In the genomic region with DNA sequence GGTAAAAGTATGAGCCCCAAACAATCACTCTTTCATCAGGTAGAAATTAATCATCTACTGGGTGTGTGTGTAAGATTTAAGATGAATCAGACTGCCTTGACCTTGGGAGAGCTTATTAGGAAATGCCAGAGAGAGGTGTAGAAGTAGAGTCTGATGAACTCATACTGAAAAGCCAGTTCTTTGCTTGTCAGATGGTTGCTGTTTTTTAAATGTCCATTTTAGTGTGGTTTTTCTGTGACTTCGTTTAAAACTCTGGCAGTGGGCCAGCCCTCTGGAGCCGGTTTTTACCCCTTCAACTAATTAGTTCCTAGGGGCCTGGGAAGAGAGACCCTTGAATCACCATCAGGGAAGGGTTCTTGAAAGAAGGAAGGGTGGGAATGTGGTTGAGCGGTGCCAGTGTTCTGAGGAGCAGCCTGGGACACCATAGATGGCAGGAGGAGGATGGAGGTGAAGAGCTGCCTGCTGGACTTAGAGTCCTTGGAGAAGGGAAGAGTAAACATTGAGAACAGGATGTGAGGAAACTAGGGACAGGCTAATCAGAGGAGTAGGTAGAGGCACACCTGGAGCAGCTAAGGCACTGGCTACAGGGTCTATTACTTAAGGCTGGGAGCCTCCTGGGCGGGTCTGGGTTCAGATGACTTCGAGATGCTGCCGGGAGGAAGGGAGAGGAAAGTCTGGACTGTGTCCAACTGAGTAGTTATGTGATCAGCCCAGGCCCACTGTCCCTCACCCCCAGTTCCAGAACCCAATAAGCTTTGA, we compare ENCODE assay signal across 8 cellular contexts.
A peak's percentile ranks its signal among the peaks of the same experiment; 100 is the strongest.
DNase-seq lines count a peak whose midpoint lies in the region; ATAC-seq and TF ChIP-seq lines count a peak whose summit lies in the region.

No MANE protein-coding gene starts in this region.

- peaks cover 0 to 3% (median 0%) of the 10 kb centered on the region in 7 donors for H3K9me3 Mint-ChIP-seq in CD4-positive, CD25-positive, alpha-beta regulatory T cell

- peak in 1 of 3 donors; percentile 50 for DNase-seq in CD4-positive, CD25-positive, alpha-beta regulatory T cell
- DNase-seq in fibroblast of villous mesenchyme (ENCODE audit: low read depth) (peak; percentile 64), gastrocnemius medialis (no peak), NCI-H2081 treated with DMSO at 0.1 percent for 48 hours (lab: John Stamatoyannopoulos, UW) (no peak), hypothalamus (lab: John Stamatoyannopoulos, UW) (no peak)

- H3K27ac ChIP-seq in CD4-positive, CD25-positive, alpha-beta regulatory T cell (ENCODE audit: insufficient read depth, low read length, poor library complexity, severe bottlenecking) = peak overlapping the region; percentile 93
- H3K27ac ChIP-seq in HUES6 (ENCODE audit: low read depth, low read length) (no peak overlapping the region), VCaP (peak overlapping the region; percentile 95), gastrocnemius medialis (peak overlapping the region; percentile 93 to 98 (median 96))

- peak overlapping the region; percentile 85 to 95 (median 92) for H3K27ac Mint-ChIP-seq in CD4-positive, CD25-positive, alpha-beta regulatory T cell

- TF ChIP-seq POLR2A in gastrocnemius medialis (IDR thresholded peaks at IDR 0.05) = no peak

- intact Hi-C loops in gastrocnemius medialis (cut with DNase I; ENCODE audit: low total_unique reads) = loop anchor here (2.0 to 5.0 kb wide), 2 partner anchors 19 to 39 kb away; no protein-coding TSS in a partner anchor

- H3K4me3 Mint-ChIP-seq in CD4-positive, CD25-positive, alpha-beta regulatory T cell = peak overlapping the region; percentile 87 to 98 (median 97)

- peaks cover 43 to 81% (median 68%) of the 10 kb centered on the region in 4 donors for H3K4me1 Mint-ChIP-seq in CD4-positive, CD25-positive, alpha-beta regulatory T cell

- peak overlapping the region; percentile 86 for H3K9ac ChIP-seq in HUES6 (ENCODE audit: low read length)

- no peaks in the 10 kb centered on the region for H3K36me3 ChIP-seq in CD4-positive, CD25-positive, alpha-beta regulatory T cell (ENCODE audit: control insufficient read depth, insufficient read depth, low read length)
- H3K36me3 ChIP-seq in HUES6 (ENCODE audit: control insufficient read depth, insufficient read depth, low read length) (no peaks in the 10 kb centered on the region), gastrocnemius medialis (no peaks in the 10 kb centered on the region)

- no peak for TF ChIP-seq CTCF in VCaP (conservative IDR thresholded peaks at IDR 0.05)
- no peak for TF ChIP-seq CTCF in fibroblast of villous mesenchyme (IDR thresholded peaks at IDR 0.05; ENCODE audit: insufficient read depth, low read depth, low read length)
- TF ChIP-seq CTCF in gastrocnemius medialis (IDR thresholded peaks at IDR 0.05 in 4 of 5, conservative IDR thresholded peaks at IDR 0.05 in 1 of 5) = no peak

- no peaks in the 10 kb centered on the region for H3K9me3 ChIP-seq in CD4-positive, CD25-positive, alpha-beta regulatory T cell (ENCODE audit: control insufficient read depth in 2 of 2, low read length in 2 of 2)
- H3K9me3 ChIP-seq in HUES6 (ENCODE audit: control insufficient read depth, insufficient read depth, low read depth, low read length) = no peaks in the 10 kb centered on the region
- no peaks in the 10 kb centered on the region for H3K9me3 ChIP-seq in gastrocnemius medialis

- no peak for ATAC-seq in CD4-positive, CD25-positive, alpha-beta regulatory T cell (ENCODE audit: low read depth in 2 of 2)
- ATAC-seq in gastrocnemius medialis (no peak), GM21526 (IDR thresholded peaks at IDR 0.05; ENCODE audit: low FRiP score, unreplicated experiment) (no peak)

- no peaks in the 10 kb centered on the region for H3K36me3 Mint-ChIP-seq in CD4-positive, CD25-positive, alpha-beta regulatory T cell

- H3K4me3 ChIP-seq in CD4-positive, CD25-positive, alpha-beta regulatory T cell (ENCODE audit: low read depth, low read length) = peak overlapping the region; percentile 84
- H3K4me3 ChIP-seq in HUES6 (ENCODE audit: low read depth, low read length) = peak overlapping the region; percentile 74
- peak overlapping the region; percentile 88 for H3K4me3 ChIP-seq in fibroblast of villous mesenchyme (ENCODE audit: low read depth, low read length)
- H3K4me3 ChIP-seq in gastrocnemius medialis = peak overlapping the region; percentile 73 to 96 (median 88)

- no peaks in the 10 kb centered on the region for H3K27me3 ChIP-seq in CD4-positive, CD25-positive, alpha-beta regulatory T cell (ENCODE audit: control insufficient read depth, insufficient read depth, low read length)
- peaks cover 10% of the 10 kb centered on the region; the same call in 1 of the 2 replicates for H3K27me3 ChIP-seq in HUES6 (ENCODE audit: control insufficient read depth, insufficient read depth, low read length)
- no peaks in the 10 kb centered on the region for H3K27me3 ChIP-seq in gastrocnemius medialis

- peaks cover 83% of the 10 kb centered on the region for H3K4me1 ChIP-seq in CD4-positive, CD25-positive, alpha-beta regulatory T cell (ENCODE audit: control insufficient read depth, insufficient read depth, low read length, poor library complexity, severe bottlenecking)
- H3K4me1 ChIP-seq in HUES6 (ENCODE audit: control insufficient read depth, insufficient read depth, low read length) (peaks cover 53% of the 10 kb centered on the region), gastrocnemius medialis (peaks cover 76 to 83% of the 10 kb centered on the region in 2 donors)

- H3K27me3 Mint-ChIP-seq in CD4-positive, CD25-positive, alpha-beta regulatory T cell = no peaks in the 10 kb centered on the region

- in situ Hi-C loops in gastrocnemius medialis (cut with MboI; ENCODE audit: low sequenced_read_pairs in 4 of 4) = no loop called here
